In genomic region chr1:109508873-109509175, GRCh38 we compare ENCODE assay signal across 8 cellular contexts. TPM values are rescaled to one million over a fixed set of nuclear protein-coding genes. Genes with fewer than 3 reads are reported as not detected.
DNase-seq lines count a peak whose midpoint lies in the region; ATAC-seq and TF ChIP-seq lines count a peak whose summit lies in the region.

No MANE protein-coding gene starts in this region.

- peaks cover 11% of the 10 kb centered on the region for H3K4me1 Mint-ChIP-seq in GM23338
- H3K4me1 Mint-ChIP-seq in activated CD8-positive, alpha-beta T cell treated with anti-CD3 and anti-CD28 coated beads, Interleukin-2, amount 10 ng/mL, durations not matched to agents 7 days and 5 days (ENCODE audit: low read depth): peaks cover 44% of the 10 kb centered on the region

- DNase-seq in GM23338 (ENCODE audit: low spot score): no peak
- no peak for DNase-seq in activated CD8-positive, alpha-beta T cell treated with anti-CD3 and anti-CD28 coated beads, Interleukin-2, amount 10 ng/mL, durations not matched to agents 7 days and 5 days
- DNase-seq in hepatocyte (ENCODE audit: low spot score): no peak
- no peak for DNase-seq in NCI-H2196 treated with DMSO at 0.1 percent for 48 hours (lab: John Stamatoyannopoulos, UW; ENCODE audit: unreplicated experiment)
- DNase-seq in stimulated activated CD4-positive, alpha-beta T cell treated with anti-CD3 and anti-CD28 coated beads, Interleukin-1b, Interleukin-23, amount 100 ng/mL, for 48 hours: no peak
- DNase-seq in posterior vena cava (ENCODE audit: low spot score): no peak
- DNase-seq in GOT3 (lab: John Stamatoyannopoulos, UW): no peak

- H3K9me3 Mint-ChIP-seq in GM23338: no peaks in the 10 kb centered on the region
- no peaks in the 10 kb centered on the region for H3K9me3 Mint-ChIP-seq in activated CD8-positive, alpha-beta T cell treated with anti-CD3 and anti-CD28 coated beads, Interleukin-2, amount 10 ng/mL, durations not matched to agents 7 days and 5 days (ENCODE audit: insufficient read depth)

- intact Hi-C loops in posterior vena cava (cut with DNase I): no loop called here

- CTCF ChIA-PET in activated CD8-positive, alpha-beta T cell treated with anti-CD3 and anti-CD28 coated beads, Interleukin-2, amount 10 ng/mL, durations not matched to agents 7 days and 5 days (lab: Charles Lee): interaction anchor here (1.7 to 33.2 kb wide), 3 partner anchors 9 to 25 kb away, joined by 6 to 1507 read pairs (median 480); partner anchors contain the start of genes ATXN7L2, CYB561D1 and GPR61

- H3K27ac ChIP-seq in GM23338 (ENCODE audit: low read depth) (no peak overlapping the region), hepatocyte (no peak overlapping the region), skeletal muscle tissue (ENCODE audit: low read depth, low read length) (peak overlapping the region; percentile 45)

- 67% methylated on average over 7 of the region's 7 CpGs for WGBS in hepatocyte (ENCODE audit: low lambda C conversion rate, missing lambda C conversion rate)

- peaks cover 12% of the 10 kb centered on the region for H3K27me3 Mint-ChIP-seq in GM23338 (ENCODE audit: insufficient read depth, low read depth, poor library complexity)
- H3K27me3 Mint-ChIP-seq in activated CD8-positive, alpha-beta T cell treated with anti-CD3 and anti-CD28 coated beads, Interleukin-2, amount 10 ng/mL, durations not matched to agents 7 days and 5 days (ENCODE audit: low read depth): peaks cover 12% of the 10 kb centered on the region

- peak overlapping the region; percentile 89; the same call in 1 of the 2 replicates for H2AFZ ChIP-seq in GM23338
- H2AFZ ChIP-seq in hepatocyte: no peak overlapping the region

- no peak for TF ChIP-seq CTCF in GM23338 (conservative IDR thresholded peaks at IDR 0.05; ENCODE audit: low read depth in 2 of 2)
- TF ChIP-seq CTCF in hepatocyte (IDR thresholded peaks at IDR 0.05; ENCODE audit: poor library complexity): no peak

- no peaks in the 10 kb centered on the region for H3K9me3 ChIP-seq in hepatocyte (ENCODE audit: low read depth)
- H3K9me3 ChIP-seq in skeletal muscle tissue (ENCODE audit: control insufficient read depth in 3 of 3, low read length in 3 of 3): no peaks in the 10 kb centered on the region

- no peaks in the 10 kb centered on the region for H3K36me3 ChIP-seq in GM23338 (ENCODE audit: insufficient read depth)
- H3K36me3 ChIP-seq in hepatocyte (replicated peaks; ENCODE audit: insufficient read depth, low read depth): no peaks in the 10 kb centered on the region
- H3K36me3 ChIP-seq in skeletal muscle tissue (ENCODE audit: control insufficient read depth in 3 of 3, insufficient read depth in 3 of 3, low read length in 3 of 3): peaks cover 13 to 19% (median 17%) of the 10 kb centered on the region in 3 donors

- H3K4me2 ChIP-seq in GM23338 (peak overlapping the region; percentile 86), hepatocyte (peak overlapping the region; percentile 97)

- no peaks in the 10 kb centered on the region; the same call in 2 of the 3 replicates for H3K36me3 Mint-ChIP-seq in GM23338 (ENCODE audit: low read depth)
- H3K36me3 Mint-ChIP-seq in activated CD8-positive, alpha-beta T cell treated with anti-CD3 and anti-CD28 coated beads, Interleukin-2, amount 10 ng/mL, durations not matched to agents 7 days and 5 days (ENCODE audit: low read depth): peaks cover 12% of the 10 kb centered on the region

- H3K9me2 ChIP-seq in GM23338 (ENCODE audit: insufficient read depth) (no peaks in the 10 kb centered on the region; the same call in 1 of the 2 replicates), hepatocyte (replicated peaks; ENCODE audit: insufficient read depth) (no peaks in the 10 kb centered on the region)

- H3K27ac Mint-ChIP-seq in GM23338: no peak overlapping the region
- H3K27ac Mint-ChIP-seq in activated CD8-positive, alpha-beta T cell treated with anti-CD3 and anti-CD28 coated beads, Interleukin-2, amount 10 ng/mL, durations not matched to agents 7 days and 5 days: peak overlapping the region; percentile 37

- H3F3A ChIP-seq in GM23338 (replicated peaks; ENCODE audit: low read depth): no peaks in the 10 kb centered on the region

- H3K4me1 ChIP-seq in GM23338 (ENCODE audit: insufficient read depth) (peaks cover 7% of the 10 kb centered on the region; the same call in 1 of the 2 replicates), hepatocyte (ENCODE audit: insufficient read depth) (peaks cover 4% of the 10 kb centered on the region), skeletal muscle tissue (ENCODE audit: control insufficient read depth in 3 of 3, insufficient read depth in 3 of 3, low read length in 3 of 3) (peaks cover 34 to 51% (median 44%) of the 10 kb centered on the region in 3 donors)

- POLR2A ChIA-PET in activated CD8-positive, alpha-beta T cell treated with anti-CD3 and anti-CD28 coated beads, Interleukin-2, amount 10 ng/mL, durations not matched to agents 7 days and 5 days (lab: Charles Lee): no interaction called here

- peak overlapping the region; percentile 76 to 88 (median 82) for H3K9ac ChIP-seq in skeletal muscle tissue (ENCODE audit: low read depth in 1 of 3, low read length in 3 of 3)

- H3K4me3 Mint-ChIP-seq in GM23338: peak overlapping the region; percentile 83
- peak overlapping the region; percentile 79 for H3K4me3 Mint-ChIP-seq in activated CD8-positive, alpha-beta T cell treated with anti-CD3 and anti-CD28 coated beads, Interleukin-2, amount 10 ng/mL, durations not matched to agents 7 days and 5 days

- no peaks in the 10 kb centered on the region for H4K20me1 ChIP-seq in GM23338 (replicated peaks; ENCODE audit: insufficient read depth)
- H4K20me1 ChIP-seq in hepatocyte (ENCODE audit: insufficient read depth, poor library complexity, severe bottlenecking): no peaks in the 10 kb centered on the region

- ATAC-seq in GM23338: no peak
- ATAC-seq in activated CD8-positive, alpha-beta T cell treated with anti-CD3 and anti-CD28 coated beads, Interleukin-2, amount 10 ng/mL, durations not matched to agents 7 days and 5 days: no peak

- peaks cover 36% of the 10 kb centered on the region for H3K27me3 ChIP-seq in GM23338 (ENCODE audit: insufficient read depth)
- peaks cover 8% of the 10 kb centered on the region for H3K27me3 ChIP-seq in hepatocyte
- H3K27me3 ChIP-seq in skeletal muscle tissue (ENCODE audit: control insufficient read depth in 3 of 3, insufficient read depth in 3 of 3, low read length in 3 of 3): no peaks in the 10 kb centered on the region

- H3K79me2 ChIP-seq in GM23338 (replicated peaks; ENCODE audit: insufficient read depth) (no peaks in the 10 kb centered on the region), hepatocyte (no peaks in the 10 kb centered on the region)

- H3K4me3 ChIP-seq in GM23338 (peak overlapping the region; percentile 91), hepatocyte (no peak overlapping the region), skeletal muscle tissue (ENCODE audit: low read length in 3 of 3) (peak overlapping the region; percentile 72 to 90 (median 85))

TF ChIP-seq in GM23338, 12 proteins besides CTCF, POLR2A, EP300 and RAD21 (continues in another document):
- no peak for TF ChIP-seq POLR2AphosphoS5 (IDR thresholded peaks at IDR 0.05; ENCODE audit: low read depth)
- no peak for TF ChIP-seq STAT1 (IDR thresholded peaks at IDR 0.05; ENCODE audit: unreplicated experiment)
- TF ChIP-seq CREB1 (CRISPR knock-in tag; IDR thresholded peaks at IDR 0.05; ENCODE audit: low read depth): no peak
- TF ChIP-seq NANOG (IDR thresholded peaks at IDR 0.05; ENCODE audit: borderline replicate concordance): no peak
- no peak for TF ChIP-seq JUNB (IDR thresholded peaks at IDR 0.05; ENCODE audit: unreplicated experiment)

RNA-seq across cellular contexts. Expression of gene AMIGO1, which starts 0.7 kb away (rescaled TPM):
- total RNA-seq in GM23338 (2014; rRNA removed; shearing (Covaris generic)): 2.3 and 3.8 TPM in 2 replicates
- polyA plus RNA-seq in GM23338 (2016; fragmentation: Nextera tagmentation; extraction: Ambion mirVana) (0.53 and 0.61 TPM in 2 replicates), hepatocyte (2.0 and 2.6 TPM in 2 replicates)
- total RNA-seq in activated CD8-positive, alpha-beta T cell treated with anti-CD3 and anti-CD28 coated beads, Interleukin-2, amount 10 ng/mL, durations not matched to agents 7 days and 5 days: 1 to 10 TPM; 1.6 to 2.2 TPM
- total RNA-seq in hepatocyte (4.1 and 4.4 TPM in 2 replicates), skeletal muscle tissue (8.4 TPM), posterior vena cava (1 to 10 TPM; 3.6 to 5.2 TPM)

RNA-seq across cellular contexts. Expression of gene CYB561D1, which starts 14.9 kb away (rescaled TPM):
- total RNA-seq in GM23338 (2014; rRNA removed; shearing (Covaris generic)): 2.7 and 4.4 TPM in 2 replicates
- polyA plus RNA-seq in GM23338 (2016; fragmentation: Nextera tagmentation; extraction: Ambion mirVana): 0.89 and 0.95 TPM in 2 replicates
- total RNA-seq in activated CD8-positive, alpha-beta T cell treated with anti-CD3 and anti-CD28 coated beads, Interleukin-2, amount 10 ng/mL, durations not matched to agents 7 days and 5 days: 10 to 100 TPM; 19.0 to 19.8 TPM
- 6.0 and 6.5 TPM in 2 replicates for total RNA-seq in hepatocyte
- 4.8 and 5.2 TPM in 2 replicates for polyA plus RNA-seq in hepatocyte
- total RNA-seq in skeletal muscle tissue: 4.2 TPM
- total RNA-seq in posterior vena cava: 10 to 100 TPM; 10.5 to 11.3 TPM

RNA-seq across cellular contexts. Expression of gene ATXN7L2, which starts 25.1 kb away (rescaled TPM):
- 9.4 and 9.9 TPM in 2 replicates for total RNA-seq in GM23338 (2014; rRNA removed; shearing (Covaris generic))
- polyA plus RNA-seq in GM23338 (2016; fragmentation: Nextera tagmentation; extraction: Ambion mirVana) (8.0 and 9.4 TPM in 2 replicates), hepatocyte (5.3 and 9.3 TPM in 2 replicates)
- total RNA-seq in activated CD8-positive, alpha-beta T cell treated with anti-CD3 and anti-CD28 coated beads, Interleukin-2, amount 10 ng/mL, durations not matched to agents 7 days and 5 days: 10 to 100 TPM; 10.2 to 11.6 TPM
- total RNA-seq in hepatocyte (5.1 and 6.6 TPM in 2 replicates), skeletal muscle tissue (3.1 TPM), posterior vena cava (1 to 10 TPM; 2.7 to 3.3 TPM)

RNA-seq across cellular contexts. Expression of gene GPR61, which starts 30.8 kb away (rescaled TPM):
- total RNA-seq in GM23338 (2014; rRNA removed; shearing (Covaris generic)): 0.58 TPM in 1 of 2 replicates, not detected in the other
- polyA plus RNA-seq in GM23338 (2016; fragmentation: Nextera tagmentation; extraction: Ambion mirVana) (0.13 and 0.28 TPM in 2 replicates), hepatocyte (0.88 and 1.1 TPM in 2 replicates)
- not detected for total RNA-seq in activated CD8-positive, alpha-beta T cell treated with anti-CD3 and anti-CD28 coated beads, Interleukin-2, amount 10 ng/mL, durations not matched to agents 7 days and 5 days
- total RNA-seq in hepatocyte (0.50 TPM in 1 of 2 replicates, not detected in the other), skeletal muscle tissue (0.52 TPM), posterior vena cava (not detected)

RNA-seq across cellular contexts. Expression of gene GNAI3, which starts 39.6 kb away (rescaled TPM):
- 9.6 and 10.2 TPM in 2 replicates for total RNA-seq in GM23338 (2014; rRNA removed; shearing (Covaris generic))
- 4.0 and 4.5 TPM in 2 replicates for polyA plus RNA-seq in GM23338 (2016; fragmentation: Nextera tagmentation; extraction: Ambion mirVana)
- total RNA-seq in activated CD8-positive, alpha-beta T cell treated with anti-CD3 and anti-CD28 coated beads, Interleukin-2, amount 10 ng/mL, durations not matched to agents 7 days and 5 days: 10 to 100 TPM in 1 of 2 experiments, 1 to 10 TPM in 1; 9.6 to 10.2 TPM
- 10.9 and 11.5 TPM in 2 replicates for total RNA-seq in hepatocyte
- polyA plus RNA-seq in hepatocyte: 8.1 and 8.9 TPM in 2 replicates
- total RNA-seq in skeletal muscle tissue: 8.4 TPM
- total RNA-seq in posterior vena cava: 1 to 10 TPM; 6.8 to 7.5 TPM
